ENCODE assay signal across 8 cellular contexts in the genomic region with DNA sequence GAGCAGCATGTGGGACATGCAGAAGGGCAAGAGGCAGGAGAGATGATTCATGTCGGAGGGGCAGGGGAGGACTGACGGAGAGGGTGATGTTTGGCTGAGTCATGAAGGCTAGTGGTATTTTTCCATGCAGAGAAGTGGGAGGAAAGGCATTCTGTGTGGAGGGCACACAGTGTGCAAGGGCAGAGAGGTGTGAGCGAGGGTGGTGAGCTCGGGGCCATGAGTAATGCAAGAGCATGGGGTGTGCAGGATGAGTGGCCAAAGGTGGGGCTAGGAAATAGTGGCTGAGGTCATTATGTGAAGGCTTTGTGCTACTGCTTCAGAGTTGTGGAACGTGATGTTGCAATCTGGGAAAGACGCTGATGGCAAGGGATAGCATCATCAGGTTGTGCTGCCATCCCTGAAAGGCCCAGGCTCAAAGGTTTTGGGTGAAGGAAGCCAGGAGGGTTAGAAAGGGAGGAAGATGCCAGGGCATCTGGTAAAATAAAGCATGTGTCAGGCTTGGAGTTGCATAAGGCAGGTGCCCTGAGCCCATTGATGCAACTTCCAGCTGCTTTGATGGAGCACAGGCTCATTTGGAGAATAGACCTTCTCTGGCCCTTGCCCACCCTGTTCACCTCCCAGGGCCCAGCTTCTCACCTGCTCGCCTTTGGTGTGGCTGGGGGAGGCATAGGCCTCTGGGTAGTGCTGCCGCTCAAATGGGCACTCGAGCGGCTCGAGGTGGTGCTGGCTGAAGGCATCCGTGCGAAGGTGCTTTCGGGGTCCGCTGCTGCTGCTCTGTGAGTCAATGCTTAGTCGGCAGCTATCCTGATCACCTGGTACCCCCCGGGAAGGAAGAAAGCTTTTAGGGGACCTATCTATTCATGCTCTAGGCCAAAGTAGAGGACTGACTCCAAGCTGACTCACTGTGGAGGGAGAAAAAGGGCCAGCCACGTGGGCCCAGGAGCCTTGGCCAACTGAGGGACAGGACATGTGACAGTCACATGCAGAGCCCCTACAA. TPM values are rescaled to one million over a fixed set of nuclear protein-coding genes. Genes with fewer than 3 reads are reported as not detected.
DNase-seq lines count a peak whose midpoint lies in the region; ATAC-seq, FAIRE-seq and TF ChIP-seq lines count a peak whose summit lies in the region.

No MANE protein-coding gene starts in this region.

- 67 to 71% methylated on average over 13 to 14 of the region's 18 CpGs for WGBS in body of pancreas, 2 donors
- WGBS in HepG2 (ENCODE audit: low lambda C conversion rate) = 56% methylated on average over 17 of the region's 18 CpGs

- H3K9me3 ChIP-seq in body of pancreas (no peaks in the 10 kb centered on the region), HepG2 (ENCODE audit: low read length) (no peaks in the 10 kb centered on the region)

- POLR2A ChIA-PET in HepG2 (lab: Yijun Ruan, JAX) = interaction anchor here (0.7 to 2.4 kb wide), 11 partner anchors 11 to 130 kb away, joined by 3 to 24 read pairs (median 5); no protein-coding TSS in a partner anchor

- H3K4me3 ChIP-seq in body of pancreas = no peak overlapping the region
- peak overlapping the region in 1 of 3 experiments; percentile 23; a peak in 1 of 6 replicates for H3K4me3 ChIP-seq in HepG2 (replicated peaks in 1 of 3; ENCODE audit: insufficient read depth in 1 of 3, low read depth in 2 of 3, low read length in 3 of 3)

- CTCF ChIA-PET in HepG2 (lab: Yijun Ruan, JAX; ENCODE audit: low intra/inter-chr PET ratio, low total read pairs) = no interaction called here

- H3K27me3 ChIP-seq in body of pancreas (no peaks in the 10 kb centered on the region), HepG2 (ENCODE audit: control insufficient read depth in 1 of 2, insufficient read depth in 2 of 2, low read length in 2 of 2) (no peaks in the 10 kb centered on the region; a peak in 1 of 5 replicates)

- no peak for TF ChIP-seq CTCF in body of pancreas (IDR thresholded peaks at IDR 0.05)
- no peak; the same call in 1 of the 2 replicates for TF ChIP-seq CTCF in HepG2 (CRISPR knock-in tag; IDR thresholded peaks at IDR 0.05)

- H3K4me2 ChIP-seq in HepG2 (ENCODE audit: low read depth, low read length) = peak overlapping the region; percentile 51

- no peaks in the 10 kb centered on the region for H4K20me1 ChIP-seq in HepG2 (ENCODE audit: insufficient read depth, low read length)

- H3K4me1 ChIP-seq in body of pancreas = peaks cover 16% of the 10 kb centered on the region
- H3K4me1 ChIP-seq in HepG2 (ENCODE audit: insufficient read depth, low read length) = peaks cover 78% of the 10 kb centered on the region

- TF ChIP-seq EP300 in HepG2 (IDR thresholded peaks at IDR 0.05; ENCODE audit: low read depth in 2 of 2, low read length in 2 of 2) = peak in 1 of 2 experiments; percentile 81; a peak in 1 of 4 replicates
- TF ChIP-seq EP300 in HepG2 (CRISPR knock-in tag; IDR thresholded peaks at IDR 0.05; ENCODE audit: borderline replicate concordance) = peak; percentile 54; the same call in 1 of the 2 replicates

- TF ChIP-seq POLR2A in body of pancreas (IDR thresholded peaks at IDR 0.05) = no peak
- TF ChIP-seq POLR2A in HepG2 (IDR thresholded peaks at IDR 0.05; ENCODE audit: insufficient read depth in 1 of 2, low read depth in 2 of 2, low read length in 2 of 2) = no peak

- H3K79me2 ChIP-seq in HepG2 (ENCODE audit: insufficient read depth, low read length) = no peaks in the 10 kb centered on the region

- BruUV-seq in HepG2 (replicated peaks; lab: Mats Ljungman, UMichigan) = no TSS peak

- in situ Hi-C loops in HepG2 (cut with HindIII; ENCODE audit: extremely low pct_ligation_motif_present, low pct_unique_long_range_greater_than_20kb) = no loop called here

- H2AFZ ChIP-seq in HepG2 (ENCODE audit: low read length) = no peak overlapping the region

- intact Hi-C loops in body of pancreas (cut with DNase I) = no loop called here
- intact Hi-C loops in HepG2 (cut with micrococcal nuclease; ENCODE audit: unreplicated experiment) = loop anchor here (1.0 to 2.0 kb wide), 3 partner anchors 22 to 124 kb away; no protein-coding TSS in a partner anchor

- H3K36me3 ChIP-seq in body of pancreas (replicated peaks in 1 of 2; ENCODE audit: insufficient read depth in 1 of 2, low read depth in 2 of 2) (no peaks in the 10 kb centered on the region), HepG2 (replicated peaks in 1 of 2; ENCODE audit: control insufficient read depth in 1 of 2, insufficient read depth in 2 of 2, low read length in 2 of 2) (no peaks in the 10 kb centered on the region)

- peak overlapping the region in 2 of 4 donors; percentile 27 to 43 for H3K27ac ChIP-seq in body of pancreas
- H3K27ac ChIP-seq in HepG2 (ENCODE audit: extremely low read length, insufficient read depth, low read length) = no peak overlapping the region

- TF ChIP-seq RAD21 in HepG2 (CRISPR knock-in tag; IDR thresholded peaks at IDR 0.05) = no peak

- peak overlapping the region; percentile 8; the same call in 1 of the 2 replicates for H3K9ac ChIP-seq in HepG2 (ENCODE audit: insufficient read depth, low read depth, low read length)

- ATAC-seq in body of pancreas (peak; percentile 64), HepG2 (peak; percentile 85), HG03520 (IDR thresholded peaks at IDR 0.05; ENCODE audit: unreplicated experiment) (no peak), HG03457 (IDR thresholded peaks at IDR 0.05; ENCODE audit: unreplicated experiment) (no peak)

- peak; percentile 100 for DNase-seq in EL
- DNase-seq in RKO (ENCODE audit: low spot score) = peak; percentile 99
- DNase-seq in body of pancreas = peak in 3 of 4 donors; percentile 29 to 68 (median 31)
- DNase-seq in HepG2 (ENCODE audit: low spot score) = peak; percentile 90
- DNase-seq in stimulated activated CD8-positive, alpha-beta memory T cell treated with anti-CD3 and anti-CD28 coated beads, Interleukin-2, amount 100 ng/mL, for 48 hours (ENCODE audit: low read depth in 2 of 2) = peak; percentile 49 to 56
- DNase-seq in hippocampal formation (lab: John Stamatoyannopoulos, UW) = no peak

- peak; percentile 64 for FAIRE-seq in HepG2 (lab: Jason Lieb, UNC)

TF ChIP-seq in HepG2, 621 proteins besides CTCF, POLR2A, EP300 and RAD21 (continues in another document):
- TF ChIP-seq ZSCAN22 (CRISPR knock-in tag; IDR thresholded peaks at IDR 0.05) (no peak), ZNF292 (CRISPR knock-in tag; IDR thresholded peaks at IDR 0.05; ENCODE audit: borderline replicate concordance, low read depth) (no peak; the same call in 1 of the 2 replicates), NONO (IDR thresholded peaks at IDR 0.05) (no peak), NONO (CRISPR knock-in tag; conservative IDR thresholded peaks at IDR 0.05) (no peak)

RNA-seq across cellular contexts. Expression of a gene that starts 37.5 kb away (rescaled TPM):
- total RNA-seq in body of pancreas (1 to 10 TPM in 1 of 2 donors, under 1 TPM in 1; 0.52 to 2.3 TPM), HepG2 (2016; rRNA removed; fragmentation: Illumina TruSeq; extraction: Trizol) (1.3 and 1.5 TPM in 2 replicates)
- total RNA-seq in HepG2 (2016; cell fraction: cytosol; rRNA removed; fragmentation: Illumina TruSeq; extraction: Trizol; ENCODE audit: low read depth) = 0.79 and 0.91 TPM in 2 replicates
- 1.4 and 1.5 TPM in 2 replicates for total RNA-seq in HepG2 (2016; cell fraction: insoluble cytoplasmic fraction; rRNA removed; fragmentation: Illumina TruSeq; extraction: Trizol)
- total RNA-seq in HepG2 (2016; cell fraction: membrane; rRNA removed; fragmentation: Illumina TruSeq; extraction: Trizol) = 1.9 and 2.0 TPM in 2 replicates
- 0.88 and 0.90 TPM in 2 replicates for total RNA-seq in HepG2 (2016; cell fraction: nucleus; rRNA removed; fragmentation: Illumina TruSeq; extraction: Trizol)
- 8.1 and 8.8 TPM in 2 replicates for polyA plus RNA-seq in HepG2 (2011; rRNA removed)
- 3.2 and 4.3 TPM in 2 replicates for polyA plus RNA-seq in HepG2 (2011; cell fraction: cytosol; rRNA removed)
- 2.5 and 2.8 TPM in 2 replicates for polyA plus RNA-seq in HepG2 (2011; cell fraction: nucleus; rRNA removed)
- polyA plus RNA-seq in HepG2 (2012) = 5.3 and 8.3 TPM in 2 replicates
- 1.0 and 1.2 TPM in 2 replicates for polyA plus RNA-seq in HepG2 (2016; cell fraction: cytosol; fragmentation: Illumina TruSeq; extraction: Trizol; ENCODE audit: low read depth)
- polyA plus RNA-seq in HepG2 (2016; cell fraction: insoluble cytoplasmic fraction; fragmentation: Illumina TruSeq; extraction: Trizol; ENCODE audit: low read depth) = 3.8 and 4.0 TPM in 2 replicates
- polyA plus RNA-seq in HepG2 (2016; cell fraction: membrane; fragmentation: Illumina TruSeq; extraction: Trizol; ENCODE audit: low read depth) = 2.8 TPM in 2 replicates
- polyA plus RNA-seq in HepG2 (2016; cell fraction: nucleus; fragmentation: Illumina TruSeq; extraction: Trizol; ENCODE audit: insufficient read depth, low read depth) = 2.5 and 3.1 TPM in 2 replicates
- 1.1 and 5.5 TPM in 2 replicates for polyA minus RNA-seq in HepG2 (2011; rRNA and poly(A)+ RNA removed; ENCODE audit: low replicate concordance)
- polyA minus RNA-seq in HepG2 (2011; cell fraction: cytosol; rRNA and poly(A)+ RNA removed) = 2.4 and 3.0 TPM in 2 replicates
- 3.7 and 3.9 TPM in 2 replicates for polyA minus RNA-seq in HepG2 (2011; cell fraction: nucleus; rRNA and poly(A)+ RNA removed)

Comparison
In these comparisons a context has a peak if more than half of its experiments do, and no peak if none do; other contexts are left out.
1. DNase-seq: peak in EL (single experiment), RKO (single experiment), body of pancreas (3 of 4), HepG2 (single experiment) and stimulated activated CD8-positive, alpha-beta memory T cell treated with anti-CD3 and anti-CD28 coated beads, Interleukin-2, amount 100 ng/mL, for 48 hours (2 of 2); none in hippocampal formation (0 of 2).
2. ATAC-seq: peak in body of pancreas (single experiment) and HepG2 (single experiment); none in HG03520 (single experiment) and HG03457 (single experiment).